14 cellular contexts compared by ENCODE assay signal in the genomic region with DNA sequence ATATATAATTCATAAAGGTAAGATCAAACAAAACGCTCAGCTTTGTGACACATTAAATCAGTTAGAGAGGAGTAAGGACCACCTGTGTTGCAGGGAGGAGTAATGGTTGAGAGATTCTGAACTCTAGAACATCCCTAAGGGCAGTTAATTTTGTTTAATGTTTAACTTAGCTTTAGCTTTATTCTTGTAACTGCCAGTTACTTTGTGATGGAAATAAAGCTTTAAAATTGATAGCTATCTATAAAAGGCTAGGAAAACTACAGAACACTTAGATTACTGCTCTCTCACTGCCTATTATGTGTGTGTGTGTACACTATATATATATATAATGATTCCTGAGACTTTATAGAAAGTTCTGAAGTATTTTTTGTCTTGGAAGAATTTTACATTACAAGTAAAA. TPM values are rescaled to one million over a fixed set of nuclear protein-coding genes. Genes with fewer than 3 reads are reported as not detected.
A peak's percentile ranks its signal among the peaks of the same experiment; 100 is the strongest.
DNase-seq lines count a peak whose midpoint lies in the region; ATAC-seq, FAIRE-seq and TF ChIP-seq lines count a peak whose summit lies in the region.
"Had no signal": no experiment of that assay in that cellular context is flagged by ENCODE, and none has a peak within 500 bp of the region (broad histone marks: within the 10 kb centered on the region; RNA-seq: fewer than 3 reads in every experiment).

No MANE protein-coding gene starts in this region.

- H3K9ac ChIP-seq in astrocyte (ENCODE audit: low read length): peak overlapping the region; percentile 37

- H3K4me1 Mint-ChIP-seq in CD8-positive, alpha-beta memory T cell: peaks cover 8 to 25% (median 13%) of the 10 kb centered on the region in 3 donors
- H3K4me1 Mint-ChIP-seq in astrocyte (ENCODE audit: low read depth, unreplicated experiment) (peaks cover 33% of the 10 kb centered on the region), nephron (no peaks in the 10 kb centered on the region)
- H3K4me1 Mint-ChIP-seq: nephron progenitor cell had no signal

- no peaks in the 10 kb centered on the region for H3K27me3 ChIP-seq in CD8-positive, alpha-beta memory T cell (ENCODE audit: insufficient read depth, low read length, poor library complexity, severe bottlenecking)
- H3K27me3 ChIP-seq in astrocyte (ENCODE audit: insufficient read depth, low read length): no peaks in the 10 kb centered on the region

- H3K9me3 Mint-ChIP-seq in CD8-positive, alpha-beta memory T cell: no peaks in the 10 kb centered on the region
- H3K9me3 Mint-ChIP-seq in astrocyte (ENCODE audit: unreplicated experiment) (no peaks in the 10 kb centered on the region), nephron (no peaks in the 10 kb centered on the region)
- H3K9me3 Mint-ChIP-seq: nephron progenitor cell had no signal

- H3K27me3 Mint-ChIP-seq in CD8-positive, alpha-beta memory T cell: no peaks in the 10 kb centered on the region
- H3K27me3 Mint-ChIP-seq in astrocyte (ENCODE audit: low read depth, unreplicated experiment) (no peaks in the 10 kb centered on the region), nephron (ENCODE audit: low read depth) (no peaks in the 10 kb centered on the region)

- DNase-seq in CD8-positive, alpha-beta memory T cell: no peak
- no peak for DNase-seq in astrocyte (ENCODE audit: low read depth)
- DNase-seq in stimulated activated CD4-positive, alpha-beta T cell treated with anti-CD3 and anti-CD28 coated beads, Interleukin-12 subunit alpha, Interleukin-12 subunit beta, amount 100 ng/mL, for 4 hours: no peak
- DNase-seq in NK-92 treated with Interleukin-12 subunit alpha and Interleukin-12 subunit beta, amount 100 ng/mL, for 24 hours (lab: John Stamatoyannopoulos, UW): no peak
- DNase-seq in AG08396 (ENCODE audit: low spot score): no peak
- DNase-seq in MV-4-11 (lab: John Stamatoyannopoulos, UW): no peak
- DNase-seq: DMS53; GOT3; hippocampal formation; NCI-H1092; nephron progenitor cell; stimulated activated CD4-positive, alpha-beta T cell treated with anti-CD3 and anti-CD28 coated beads, Interleukin-4, amount 100 ng/mL, for 1 hour had no signal

- no peak overlapping the region for H3K4me3 Mint-ChIP-seq in CD8-positive, alpha-beta memory T cell
- peak overlapping the region; percentile 54 for H3K4me3 Mint-ChIP-seq in astrocyte (ENCODE audit: unreplicated experiment)
- no peak overlapping the region for H3K4me3 Mint-ChIP-seq in nephron
- H3K4me3 Mint-ChIP-seq: nephron progenitor cell had no signal

- H3K4me1 ChIP-seq in CD8-positive, alpha-beta memory T cell (ENCODE audit: insufficient read depth, low read length): no peaks in the 10 kb centered on the region
- peaks cover 36% of the 10 kb centered on the region for H3K4me1 ChIP-seq in astrocyte (ENCODE audit: insufficient read depth, low read length)

- H3K79me2 ChIP-seq in astrocyte (ENCODE audit: insufficient read depth, low read length): peaks cover 51% of the 10 kb centered on the region

- no peak overlapping the region for H3K4me3 ChIP-seq in CD8-positive, alpha-beta memory T cell (ENCODE audit: low read length)
- H3K4me3 ChIP-seq in astrocyte (ENCODE audit: insufficient read depth, low read depth, low read length): no peak overlapping the region

- TF ChIP-seq CTCF in astrocyte (IDR thresholded peaks at IDR 0.05; ENCODE audit: insufficient read depth, low read depth, low read length) (no peak), nephron (IDR thresholded peaks at IDR 0.05; ENCODE audit: unreplicated experiment in 3 of 3) (no peak)

- CTCF ChIA-PET in CD8-positive, alpha-beta memory T cell (lab: Charles Lee): interaction anchor here (2.0 kb wide), 1 partner anchor 8 kb away, joined by 4 read pairs; no protein-coding TSS in a partner anchor

- peaks cover 62% of the 10 kb centered on the region for H4K20me1 ChIP-seq in astrocyte (ENCODE audit: insufficient read depth, low read length)

- H3K9me3 ChIP-seq in CD8-positive, alpha-beta memory T cell (ENCODE audit: low read length): no peaks in the 10 kb centered on the region
- no peaks in the 10 kb centered on the region for H3K9me3 ChIP-seq in astrocyte (ENCODE audit: insufficient read depth, low read depth, low read length)

- peak overlapping the region; percentile 44 for H3K4me2 ChIP-seq in astrocyte (ENCODE audit: low read length)

- peaks cover 60% of the 10 kb centered on the region for H3K36me3 ChIP-seq in CD8-positive, alpha-beta memory T cell (ENCODE audit: insufficient read depth, low read length)
- peaks cover 71% of the 10 kb centered on the region for H3K36me3 ChIP-seq in astrocyte (ENCODE audit: insufficient read depth, low read length)

- H2AFZ ChIP-seq in astrocyte (ENCODE audit: low read depth, low read length): no peak overlapping the region

- H3K27ac Mint-ChIP-seq in CD8-positive, alpha-beta memory T cell: peak overlapping the region in 5 of 8 donors; percentile 3 to 56 (median 46)
- H3K27ac Mint-ChIP-seq in astrocyte (ENCODE audit: unreplicated experiment) (peak overlapping the region; percentile 80), nephron (peak overlapping the region; percentile 59 to 85 (median 61))
- H3K27ac Mint-ChIP-seq: nephron progenitor cell had no signal

- no peak overlapping the region for H3K27ac ChIP-seq in CD8-positive, alpha-beta memory T cell (ENCODE audit: low read depth, low read length)
- peak overlapping the region; percentile 85 for H3K27ac ChIP-seq in astrocyte (ENCODE audit: low read depth, low read length)

- peak; percentile 53 for ATAC-seq in HG03097 (IDR thresholded peaks at IDR 0.05; ENCODE audit: low FRiP score, unreplicated experiment)

- peaks cover 0 to 88% (median 4%) of the 10 kb centered on the region in 3 donors for H3K36me3 Mint-ChIP-seq in CD8-positive, alpha-beta memory T cell
- H3K36me3 Mint-ChIP-seq in astrocyte (ENCODE audit: low read depth, unreplicated experiment) (peaks cover 8% of the 10 kb centered on the region), nephron (ENCODE audit: low read depth) (peaks cover 56% of the 10 kb centered on the region)

- POLR2A ChIA-PET in CD8-positive, alpha-beta memory T cell (lab: Charles Lee): no interaction called here

- FAIRE-seq in astrocyte (lab: Jason Lieb, UNC): no peak

RNA-seq across cellular contexts. Expression of gene PTRH2, which starts 37.8 kb away (rescaled TPM):
- total RNA-seq in CD8-positive, alpha-beta memory T cell: 10 to 100 TPM; 38.5 to 43.6 TPM
- polyA plus RNA-seq in CD8-positive, alpha-beta memory T cell: 15.9 TPM
- total RNA-seq in astrocyte: 34.5 and 36.3 TPM in 2 replicates

RNA-seq across cellular contexts. Expression of gene VMP1, which starts 38.0 kb away (rescaled TPM):
- total RNA-seq in CD8-positive, alpha-beta memory T cell: 100 to 1,000 TPM; 150 to 151 TPM
- polyA plus RNA-seq in CD8-positive, alpha-beta memory T cell: 57.0 TPM
- total RNA-seq in astrocyte: 288 and 314 TPM in 2 replicates

RNA-seq across cellular contexts. Expression of gene CLTC, which starts 49.7 kb away (rescaled TPM):
- total RNA-seq in CD8-positive, alpha-beta memory T cell: 100 to 1,000 TPM; 177 to 183 TPM
- polyA plus RNA-seq in CD8-positive, alpha-beta memory T cell: 41.1 TPM
- 381 and 391 TPM in 2 replicates for total RNA-seq in astrocyte
